Comparison of ENCODE assay signal across 19 cellular contexts in the genomic region with DNA sequence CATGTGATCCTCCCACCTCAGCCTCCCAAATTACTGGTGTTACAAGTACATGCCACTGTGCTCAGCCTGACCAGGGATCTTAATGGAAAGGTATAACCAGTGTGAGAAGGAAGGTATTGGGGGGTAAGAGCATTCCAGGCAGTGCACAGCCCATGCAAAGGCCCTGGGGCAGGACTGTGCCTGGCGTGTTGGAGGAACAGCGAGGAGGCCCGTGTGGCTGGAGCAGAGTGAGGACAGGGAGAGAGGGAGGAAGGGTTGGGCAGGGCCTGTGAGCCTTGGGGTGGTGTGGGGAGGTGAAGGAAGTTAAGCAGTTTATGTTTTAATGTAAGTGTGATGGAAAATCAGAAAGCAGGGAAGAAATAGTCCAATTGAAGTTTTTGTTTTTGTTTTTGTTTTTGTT. TPM values are rescaled to one million over a fixed set of nuclear protein-coding genes. Genes with fewer than 3 reads are reported as not detected.
A peak's percentile ranks its signal among the peaks of the same experiment; 100 is the strongest.
DNase-seq lines count a peak whose midpoint lies in the region; ATAC-seq lines count a peak whose summit lies in the region.
"Had no signal": no experiment of that assay in that cellular context is flagged by ENCODE, and none has a peak within 500 bp of the region (broad histone marks: within the 10 kb centered on the region; RNA-seq: fewer than 3 reads in every experiment).

No MANE protein-coding gene starts in this region.

- no peaks in the 10 kb centered on the region for H3K27me3 Mint-ChIP-seq in T-helper 1 cell treated with Interleukin-12 subunit alpha and Interleukin-12 subunit beta and Interleukin-4 antibody, amounts not matched to agents 30 μg/mL and 1 μg/mL, for 36 hours (ENCODE audit: low read depth)
- no peaks in the 10 kb centered on the region for H3K27me3 Mint-ChIP-seq in activated naive CD8-positive, alpha-beta T cell
- H3K27me3 Mint-ChIP-seq in activated naive CD8-positive, alpha-beta T cell treated with anti-CD3 and anti-CD28 coated beads, Interleukin-2, amount 50 U/mL, for 24 hours, result peaks cover 3% of the 10 kb centered on the region
- no peaks in the 10 kb centered on the region for H3K27me3 Mint-ChIP-seq in activated naive CD8-positive, alpha-beta T cell treated with anti-CD3 and anti-CD28 coated beads for 36 hours

- H3K27ac ChIP-seq in thymus (ENCODE audit: low read depth), result peak overlapping the region; percentile 33
- H3K27ac ChIP-seq: 22Rv1, BLaER1, Peyer's patch had no signal

- peaks cover 28% of the 10 kb centered on the region for H3K4me1 Mint-ChIP-seq in T-helper 1 cell treated with Interleukin-12 subunit alpha and Interleukin-12 subunit beta and Interleukin-4 antibody, amounts not matched to agents 30 μg/mL and 1 μg/mL, for 36 hours (ENCODE audit: low read depth)
- H3K4me1 Mint-ChIP-seq in activated naive CD8-positive, alpha-beta T cell (ENCODE audit: low read depth), result peaks cover 49% of the 10 kb centered on the region
- peaks cover 37% of the 10 kb centered on the region for H3K4me1 Mint-ChIP-seq in activated naive CD8-positive, alpha-beta T cell treated with anti-CD3 and anti-CD28 coated beads, Interleukin-2, amount 50 U/mL, for 24 hours
- peaks cover 29% of the 10 kb centered on the region for H3K4me1 Mint-ChIP-seq in activated naive CD8-positive, alpha-beta T cell treated with anti-CD3 and anti-CD28 coated beads for 36 hours

- peaks cover 40% of the 10 kb centered on the region for H3K4me1 ChIP-seq in thymus (ENCODE audit: control insufficient read depth, insufficient read depth, low read length)
- H3K4me1 ChIP-seq: Caco-2 had no signal

- H3K36me3 ChIP-seq in thymus (ENCODE audit: control insufficient read depth, insufficient read depth), result peaks cover 10% of the 10 kb centered on the region
- H3K36me3 ChIP-seq: BLaER1, Peyer's patch had no signal

- WGBS in thymus, result 97% methylated on average over 3 of the region's 3 CpGs

- H3K27me3 ChIP-seq in thymus (ENCODE audit: control insufficient read depth, insufficient read depth), result no peaks in the 10 kb centered on the region
- H3K27me3 ChIP-seq: BLaER1, Peyer's patch had no signal

- H3K9me3 Mint-ChIP-seq in T-helper 1 cell treated with Interleukin-12 subunit alpha and Interleukin-12 subunit beta and Interleukin-4 antibody, amounts not matched to agents 30 μg/mL and 1 μg/mL, for 36 hours, result no peaks in the 10 kb centered on the region
- no peaks in the 10 kb centered on the region for H3K9me3 Mint-ChIP-seq in activated naive CD8-positive, alpha-beta T cell (ENCODE audit: low read depth)
- no peaks in the 10 kb centered on the region for H3K9me3 Mint-ChIP-seq in activated naive CD8-positive, alpha-beta T cell treated with anti-CD3 and anti-CD28 coated beads, Interleukin-2, amount 50 U/mL, for 24 hours
- no peaks in the 10 kb centered on the region for H3K9me3 Mint-ChIP-seq in activated naive CD8-positive, alpha-beta T cell treated with anti-CD3 and anti-CD28 coated beads for 36 hours

- no peaks in the 10 kb centered on the region for H3K9me3 ChIP-seq in thymus (ENCODE audit: control insufficient read depth)
- H3K9me3 ChIP-seq: BLaER1, Caco-2, Peyer's patch had no signal

- no peak for DNase-seq in T-helper 1 cell
- DNase-seq in activated naive CD8-positive, alpha-beta T cell treated with anti-CD3 and anti-CD28 coated beads, Interleukin-2, amount 50 U/mL, for 24 hours, result no peak
- no peak for DNase-seq in activated naive CD8-positive, alpha-beta T cell treated with anti-CD3 and anti-CD28 coated beads for 36 hours
- no peak for DNase-seq in pons (ENCODE audit: low spot score)
- no peak for DNase-seq in NCI-H526 treated with DMSO at 0.1 percent for 48 hours (lab: John Stamatoyannopoulos, UW)
- DNase-seq: Caco-2, Karpas-422, MM.1S, NCI-H1105 treated with DMSO at 0.1 percent for 48 hours, NCI-H187, NCI-H2171, NCI-H446 treated with DMSO at 0.1 percent for 48 hours, Peyer's patch, Right ventricle myocardium superior had no signal

- no peak overlapping the region for H3K4me3 ChIP-seq in thymus (ENCODE audit: low read length)
- H3K4me3 ChIP-seq: BLaER1 had no signal

- H3K27ac Mint-ChIP-seq in T-helper 1 cell treated with Interleukin-12 subunit alpha and Interleukin-12 subunit beta and Interleukin-4 antibody, amounts not matched to agents 30 μg/mL and 1 μg/mL, for 36 hours, result peak overlapping the region; percentile 68
- H3K27ac Mint-ChIP-seq in activated naive CD8-positive, alpha-beta T cell, result peak overlapping the region; percentile 76
- no peak overlapping the region for H3K27ac Mint-ChIP-seq in activated naive CD8-positive, alpha-beta T cell treated with anti-CD3 and anti-CD28 coated beads, Interleukin-2, amount 50 U/mL, for 24 hours
- H3K27ac Mint-ChIP-seq in activated naive CD8-positive, alpha-beta T cell treated with anti-CD3 and anti-CD28 coated beads for 36 hours, result peak overlapping the region; percentile 43

- peak overlapping the region; percentile 74 for H3K4me3 Mint-ChIP-seq in T-helper 1 cell treated with Interleukin-12 subunit alpha and Interleukin-12 subunit beta and Interleukin-4 antibody, amounts not matched to agents 30 μg/mL and 1 μg/mL, for 36 hours
- peak overlapping the region; percentile 72 for H3K4me3 Mint-ChIP-seq in activated naive CD8-positive, alpha-beta T cell
- no peak overlapping the region for H3K4me3 Mint-ChIP-seq in activated naive CD8-positive, alpha-beta T cell treated with anti-CD3 and anti-CD28 coated beads, Interleukin-2, amount 50 U/mL, for 24 hours
- peak overlapping the region; percentile 5 for H3K4me3 Mint-ChIP-seq in activated naive CD8-positive, alpha-beta T cell treated with anti-CD3 and anti-CD28 coated beads for 36 hours

- no peak for ATAC-seq in activated naive CD8-positive, alpha-beta T cell treated with anti-CD3 and anti-CD28 coated beads, Interleukin-2, amount 50 U/mL, for 24 hours

- peaks cover 9% of the 10 kb centered on the region for H3K36me3 Mint-ChIP-seq in T-helper 1 cell treated with Interleukin-12 subunit alpha and Interleukin-12 subunit beta and Interleukin-4 antibody, amounts not matched to agents 30 μg/mL and 1 μg/mL, for 36 hours (ENCODE audit: low read depth)
- H3K36me3 Mint-ChIP-seq in activated naive CD8-positive, alpha-beta T cell, result peaks cover 3% of the 10 kb centered on the region
- H3K36me3 Mint-ChIP-seq in activated naive CD8-positive, alpha-beta T cell treated with anti-CD3 and anti-CD28 coated beads, Interleukin-2, amount 50 U/mL, for 24 hours (ENCODE audit: low read depth), result no peaks in the 10 kb centered on the region
- H3K36me3 Mint-ChIP-seq in activated naive CD8-positive, alpha-beta T cell treated with anti-CD3 and anti-CD28 coated beads for 36 hours, result peaks cover 6% of the 10 kb centered on the region

RNA-seq across cellular contexts. Expression of a gene that starts 1.6 kb away (rescaled TPM):
- 10 to 100 TPM; 12.6 to 14.7 TPM for total RNA-seq in activated naive CD8-positive, alpha-beta T cell treated with anti-CD3 and anti-CD28 coated beads for 36 hours
- 64.8 TPM for polyA plus RNA-seq in thymus
- total RNA-seq: Caco-2 had no signal

RNA-seq across cellular contexts. Expression of a gene that starts 3.8 kb away (rescaled TPM):
- total RNA-seq in activated naive CD8-positive, alpha-beta T cell treated with anti-CD3 and anti-CD28 coated beads for 36 hours, result 10 to 100 TPM; 21.0 to 21.3 TPM
- 19.2 TPM for polyA plus RNA-seq in thymus
- total RNA-seq: Right ventricle myocardium superior had no signal

RNA-seq across cellular contexts. Expression of a gene that starts 21.5 kb away (rescaled TPM):
- total RNA-seq in activated naive CD8-positive, alpha-beta T cell treated with anti-CD3 and anti-CD28 coated beads for 36 hours, result not detected
- polyA plus RNA-seq in thymus, result 0.57 TPM
- total RNA-seq: Right ventricle myocardium superior had no signal

RNA-seq across cellular contexts. Expression of a gene that starts 38.0 kb away (rescaled TPM):
- 10 to 100 TPM; 12.3 to 13.1 TPM for total RNA-seq in activated naive CD8-positive, alpha-beta T cell treated with anti-CD3 and anti-CD28 coated beads for 36 hours
- 21.3 TPM for polyA plus RNA-seq in thymus

RNA-seq across cellular contexts. Expression of a gene that starts 42.8 kb away (rescaled TPM):
- 10 to 100 TPM; 15.6 to 18.8 TPM for total RNA-seq in activated naive CD8-positive, alpha-beta T cell treated with anti-CD3 and anti-CD28 coated beads for 36 hours
- polyA plus RNA-seq in thymus, result 16.9 TPM
